ENCODE assay signal across 8 cellular contexts in the genomic region with DNA sequence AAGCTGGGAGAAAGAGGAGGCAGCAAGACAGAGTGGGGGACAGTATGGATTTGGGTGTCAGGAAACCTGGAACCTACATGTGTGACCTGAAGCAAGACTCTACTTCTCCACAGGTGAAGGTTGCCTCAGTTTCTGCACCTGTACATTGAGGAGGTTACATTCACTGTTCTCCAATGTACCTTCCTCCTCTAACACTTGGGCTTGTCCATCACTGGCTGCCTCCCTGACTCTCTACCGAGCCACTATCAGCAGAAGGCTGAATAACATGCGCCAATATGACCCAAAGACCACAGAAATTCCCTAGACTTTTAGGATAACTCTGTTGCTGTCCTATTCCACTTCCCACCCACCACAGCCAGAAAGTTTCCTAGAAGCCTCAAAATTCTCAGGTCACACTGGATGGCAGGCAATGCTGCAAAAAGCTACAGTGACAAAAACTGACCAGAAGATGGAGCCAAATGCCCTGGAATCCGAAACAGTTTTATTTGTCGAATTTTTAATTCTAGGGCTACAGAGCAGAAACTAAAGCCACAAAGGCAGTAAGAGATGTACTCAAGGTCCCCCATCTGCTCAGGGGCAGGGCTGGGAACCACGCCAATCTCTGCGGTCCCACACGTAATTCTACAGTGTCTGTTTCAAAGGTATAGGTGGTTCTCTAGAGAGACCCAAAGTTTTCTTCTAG.
A peak's percentile ranks its signal among the peaks of the same experiment; 100 is the strongest.
DNase-seq lines count a peak whose midpoint lies in the region; ATAC-seq and TF ChIP-seq lines count a peak whose summit lies in the region.

No MANE protein-coding gene starts in this region.

- ATAC-seq in psoas muscle: peak in 1 of 4 donors; percentile 55

- intact Hi-C loops in psoas muscle (cut with DNase I): loop anchor here in 1 of 2 donors (10.0 kb wide), 1 partner anchor 211 kb away; no protein-coding TSS in a partner anchor

- H3K9me3 ChIP-seq in GM23248 (ENCODE audit: low read depth) (no peaks in the 10 kb centered on the region), psoas muscle (no peaks in the 10 kb centered on the region)

- 8 to 14% methylated on average over 7 of the region's 7 CpGs for WGBS in GM23248 (ENCODE audit: low coverage in 1 of 2, low lambda C conversion rate in 2 of 2, missing lambda C conversion rate in 2 of 2), 2 experiments
- WGBS in psoas muscle, 3 donors: 13 to 17% (median 17%) methylated on average over 7 of the region's 7 CpGs

- H3K27ac Mint-ChIP-seq in activated CD4-positive, alpha-beta memory T cell treated with anti-CD3 and anti-CD28 coated beads, Interleukin-2, amount 10 ng/mL, durations not matched to agents 7 days and 5 days: no peak overlapping the region

- in situ Hi-C loops in GM23248 (cut with MboI): loop anchor here (25.0 kb wide), 1 partner anchor 812 kb away; no protein-coding TSS in a partner anchor

- no peak overlapping the region for H3K4me2 ChIP-seq in GM23248 (ENCODE audit: unreplicated experiment)

- POLR2A ChIA-PET in activated CD4-positive, alpha-beta memory T cell treated with anti-CD3 and anti-CD28 coated beads, Interleukin-2, amount 10 ng/mL, durations not matched to agents 7 days and 5 days (lab: Charles Lee): interaction anchor here (1.0 to 1.4 kb wide), 3 partner anchors 216 to 223 kb away, joined by 3 read pairs; a partner anchor contains a TSS

- H2AFZ ChIP-seq in GM23248: no peak overlapping the region

- H3K36me3 ChIP-seq in GM23248 (ENCODE audit: low read depth) (no peaks in the 10 kb centered on the region), psoas muscle (ENCODE audit: insufficient read depth in 1 of 2, low read depth in 1 of 2) (no peaks in the 10 kb centered on the region)

- peaks cover 3% of the 10 kb centered on the region for H3K4me1 Mint-ChIP-seq in activated CD4-positive, alpha-beta memory T cell treated with anti-CD3 and anti-CD28 coated beads, Interleukin-2, amount 10 ng/mL, durations not matched to agents 7 days and 5 days

- no peaks in the 10 kb centered on the region for H3F3A ChIP-seq in GM23248 (ENCODE audit: insufficient read depth)

- H4K20me1 ChIP-seq in GM23248 (ENCODE audit: insufficient read depth): no peaks in the 10 kb centered on the region

- H3K36me3 Mint-ChIP-seq in activated CD4-positive, alpha-beta memory T cell treated with anti-CD3 and anti-CD28 coated beads, Interleukin-2, amount 10 ng/mL, durations not matched to agents 7 days and 5 days (ENCODE audit: low read depth): no peaks in the 10 kb centered on the region

- H3K4me3 ChIP-seq in GM23248: no peak overlapping the region
- H3K4me3 ChIP-seq in psoas muscle: no peak overlapping the region

- no peaks in the 10 kb centered on the region for H3K79me2 ChIP-seq in GM23248 (ENCODE audit: insufficient read depth)

- no peak overlapping the region for H3K9ac ChIP-seq in GM23248

- DNase-seq in activated gamma-delta T cell treated with Interleukin-2 at 50 U/mL for 16 hours: peak; percentile 12
- no peak for DNase-seq in activated gamma-delta T cell (lab: John Stamatoyannopoulos, UW)
- DNase-seq in GM23248: peak; percentile 71
- peak; percentile 48 for DNase-seq in MV-4-11 (lab: John Stamatoyannopoulos, UW)
- DNase-seq in activated CD4-positive, alpha-beta memory T cell treated with anti-CD3 and anti-CD28 coated beads, Interleukin-2, amount 10 ng/mL, durations not matched to agents 7 days and 5 days: peak; percentile 35
- peak; percentile 44 for DNase-seq in germinal center (ENCODE audit: low spot score)
- DNase-seq in psoas muscle: no peak
- no peak for DNase-seq in activated CD4-positive, CD25-positive, alpha-beta regulatory T cell treated with anti-CD3 and anti-CD28 coated beads, Interleukin-2, amount 50 U/mL, for 72 hours

- no peaks in the 10 kb centered on the region for H3K9me3 Mint-ChIP-seq in activated CD4-positive, alpha-beta memory T cell treated with anti-CD3 and anti-CD28 coated beads, Interleukin-2, amount 10 ng/mL, durations not matched to agents 7 days and 5 days

- CTCF ChIA-PET in activated CD4-positive, alpha-beta memory T cell treated with anti-CD3 and anti-CD28 coated beads, Interleukin-2, amount 10 ng/mL, durations not matched to agents 7 days and 5 days (lab: Charles Lee): interaction anchor here (0.7 to 3.5 kb wide), 18 partner anchors 9 to 522 kb away, joined by 3 to 40 read pairs (median 8); a partner anchor contains a TSS

- peak; percentile 68 for TF ChIP-seq CTCF in psoas muscle (IDR thresholded peaks at IDR 0.05)

- H3K4me1 ChIP-seq in GM23248 (ENCODE audit: insufficient read depth): no peaks in the 10 kb centered on the region
- no peaks in the 10 kb centered on the region for H3K4me1 ChIP-seq in psoas muscle

- H3K27ac ChIP-seq in GM23248 (no peak overlapping the region), psoas muscle (no peak overlapping the region)

- H3K4me3 Mint-ChIP-seq in activated CD4-positive, alpha-beta memory T cell treated with anti-CD3 and anti-CD28 coated beads, Interleukin-2, amount 10 ng/mL, durations not matched to agents 7 days and 5 days: no peak overlapping the region

- H3K27me3 ChIP-seq in GM23248 (replicated peaks; ENCODE audit: insufficient read depth): no peaks in the 10 kb centered on the region
- H3K27me3 ChIP-seq in psoas muscle (ENCODE audit: insufficient read depth in 3 of 3, low read length in 2 of 3): no peaks in the 10 kb centered on the region

- no peaks in the 10 kb centered on the region for H3K9me2 ChIP-seq in GM23248 (ENCODE audit: insufficient read depth)

- H3K27me3 Mint-ChIP-seq in activated CD4-positive, alpha-beta memory T cell treated with anti-CD3 and anti-CD28 coated beads, Interleukin-2, amount 10 ng/mL, durations not matched to agents 7 days and 5 days: peaks cover 6% of the 10 kb centered on the region

Comparison
In these comparisons a context has a peak if more than half of its experiments do, and no peak if none do; other contexts are left out.
1. DNase-seq: peak in activated gamma-delta T cell treated with Interleukin-2 at 50 U/mL for 16 hours (single experiment), GM23248 (single experiment), MV-4-11 (single experiment), activated CD4-positive, alpha-beta memory T cell treated with anti-CD3 and anti-CD28 coated beads, Interleukin-2, amount 10 ng/mL, durations not matched to agents 7 days and 5 days (single experiment) and germinal center (single experiment); none in activated gamma-delta T cell (single experiment), psoas muscle (0 of 2) and activated CD4-positive, CD25-positive, alpha-beta regulatory T cell treated with anti-CD3 and anti-CD28 coated beads, Interleukin-2, amount 50 U/mL, for 72 hours (single experiment).